Comparison of ENCODE assay signal across 19 cellular contexts in the genomic region with DNA sequence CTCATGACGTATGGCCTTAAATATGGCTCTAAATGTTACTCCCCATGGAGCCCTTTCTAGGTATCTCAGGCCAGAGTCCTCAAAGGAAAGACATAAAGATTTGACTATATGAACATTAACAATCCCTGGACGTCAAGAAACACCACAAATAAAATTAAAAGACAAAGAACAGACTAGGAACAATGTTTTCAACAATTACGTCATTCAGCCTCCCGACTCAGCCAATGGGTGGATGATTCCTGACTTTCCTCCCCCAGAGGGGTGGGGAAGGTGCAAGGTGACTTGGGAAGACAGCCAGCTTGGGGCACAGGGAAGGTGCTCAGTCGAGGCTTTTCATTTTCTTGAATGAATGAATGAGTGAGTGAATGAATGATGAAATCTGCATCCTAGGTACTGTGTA.
"Had no signal": no experiment of that assay in that cellular context is flagged by ENCODE, and none has a peak within 500 bp of the region (broad histone marks: within the 10 kb centered on the region; RNA-seq: fewer than 3 reads in every experiment).

No MANE protein-coding gene starts in this region.

- H3K4me3 ChIP-seq: adrenal gland, cardiac muscle cell, hepatocyte, suprapubic skin, upper lobe of left lung had no signal

- ATAC-seq: activated naive CD4-positive, alpha-beta T cell treated with anti-CD3 and anti-CD28 coated beads, Interleukin-2, amount 50 U/mL, for 72 hours; effector memory CD8-positive, alpha-beta T cell; left cardiac atrium; natural killer cell had no signal

- H3K27me3 ChIP-seq: adrenal gland, cardiac muscle cell, hepatocyte, neutrophil, suprapubic skin, upper lobe of left lung had no signal

- H3K4me3 Mint-ChIP-seq: activated T-helper 1 cell treated with anti-CD3 and anti-CD28 coated beads, Interleukin-12 subunit alpha, Interleukin-12 subunit beta, Interleukin-2, Interleukin-4 antibody, amounts not matched to agents 30 ng/mL and 10 ng/mL and 1 ng/mL, durations not matched to agents 14 hours and 24 hours and 36 hours; effector memory CD8-positive, alpha-beta T cell; natural killer cell; stimulated activated naive CD8-positive, alpha-beta T cell treated with anti-CD3 and anti-CD28 coated beads, Interleukin-15, Interleukin-2, amounts not matched to agents 100 ng/mL and 50 ng/mL, for 24 hours; T-helper 2 cell treated with Interferon-gamma antibody and Interleukin-4, amounts not matched to agents 5 μg/mL and 100 μg/mL, for 36 hours had no signal

- DNase-seq: activated CD4-positive, alpha-beta T cell treated with anti-CD3 and anti-CD28 coated beads, Interleukin-2, amount 50 U/mL, for 48 hours; activated gamma-delta T cell treated with Interleukin-2 at 50 U/mL for 16 hours; adrenal gland; dermis blood vessel endothelial cell; effector memory CD8-positive, alpha-beta T cell; foreskin fibroblast; left cardiac atrium; mesendoderm; natural killer cell; upper lobe of left lung had no signal

- H3K4me1 Mint-ChIP-seq: natural killer cell had no signal

- H3K4me1 ChIP-seq: parathyroid adenoma had no signal

- H3K9me3 Mint-ChIP-seq: activated naive CD4-positive, alpha-beta T cell treated with anti-CD3 and anti-CD28 coated beads, Interleukin-2, amount 50 U/mL, for 72 hours; activated T-helper 1 cell treated with anti-CD3 and anti-CD28 coated beads, Interleukin-12 subunit alpha, Interleukin-12 subunit beta, Interleukin-2, Interleukin-4 antibody, amounts not matched to agents 30 ng/mL and 10 ng/mL and 1 ng/mL, durations not matched to agents 14 hours and 24 hours and 36 hours; natural killer cell; stimulated activated naive CD8-positive, alpha-beta T cell treated with anti-CD3 and anti-CD28 coated beads, Interleukin-15, Interleukin-2, amounts not matched to agents 100 ng/mL and 50 ng/mL, for 24 hours; T-helper 2 cell treated with Interferon-gamma antibody and Interleukin-4, amounts not matched to agents 5 μg/mL and 100 μg/mL, for 36 hours had no signal

- H3K27me3 Mint-ChIP-seq: stimulated activated naive CD8-positive, alpha-beta T cell treated with anti-CD3 and anti-CD28 coated beads, Interleukin-15, Interleukin-2, amounts not matched to agents 100 ng/mL and 50 ng/mL, for 24 hours had no signal

- H3K27ac ChIP-seq: cardiac muscle cell, hepatocyte, neutrophil, parathyroid adenoma, upper lobe of left lung had no signal

- H3K36me3 ChIP-seq: adrenal gland, cardiac muscle cell, neutrophil, suprapubic skin, upper lobe of left lung had no signal

- H3K9me3 ChIP-seq: adrenal gland, neutrophil, suprapubic skin, upper lobe of left lung had no signal

- H3K36me3 Mint-ChIP-seq: activated naive CD4-positive, alpha-beta T cell treated with anti-CD3 and anti-CD28 coated beads, Interleukin-2, amount 50 U/mL, for 72 hours; natural killer cell had no signal

- H3K27ac Mint-ChIP-seq: activated naive CD4-positive, alpha-beta T cell treated with anti-CD3 and anti-CD28 coated beads, Interleukin-2, amount 50 U/mL, for 72 hours; activated T-helper 1 cell treated with anti-CD3 and anti-CD28 coated beads, Interleukin-12 subunit alpha, Interleukin-12 subunit beta, Interleukin-2, Interleukin-4 antibody, amounts not matched to agents 30 ng/mL and 10 ng/mL and 1 ng/mL, durations not matched to agents 14 hours and 24 hours and 36 hours; effector memory CD8-positive, alpha-beta T cell; natural killer cell; stimulated activated naive CD8-positive, alpha-beta T cell treated with anti-CD3 and anti-CD28 coated beads, Interleukin-15, Interleukin-2, amounts not matched to agents 100 ng/mL and 50 ng/mL, for 24 hours; T-helper 2 cell treated with Interferon-gamma antibody and Interleukin-4, amounts not matched to agents 5 μg/mL and 100 μg/mL, for 36 hours had no signal
